In genomic region chr15:96331942-96332853, GRCh38 we compare ENCODE assay signal across 1 cellular context.
A peak's percentile ranks its signal among the peaks of the same experiment; 100 is the strongest.
TF ChIP-seq lines count a peak whose summit lies in the region.

No MANE protein-coding gene starts in this region.

TF ChIP-seq in HCT116, 20 proteins besides CTCF, POLR2A, EP300 and RAD21 (continued from another document):
- TF ChIP-seq EGR1 (IDR thresholded peaks at IDR 0.05; ENCODE audit: low read depth), result no peak
- TF ChIP-seq JUND (IDR thresholded peaks at IDR 0.05), result no peak
- TF ChIP-seq SIN3A (IDR thresholded peaks at IDR 0.05; ENCODE audit: low read depth), result 0 out of 2 replicates have a peak, but pooled peaks have one; percentile 45
- peak; percentile 43 for TF ChIP-seq TCF7L2 (IDR thresholded peaks at IDR 0.05; ENCODE audit: borderline replicate concordance, extremely low read depth, insufficient read depth, insufficient read length)
- no peak for TF ChIP-seq SP1 (IDR thresholded peaks at IDR 0.05; ENCODE audit: low read depth)
- no peak for TF ChIP-seq FOSL1 (IDR thresholded peaks at IDR 0.05; ENCODE audit: low read depth)
- no peak for TF ChIP-seq EZH2phosphoT487 (IDR thresholded peaks at IDR 0.05; ENCODE audit: borderline replicate concordance)
- TF ChIP-seq POLR2AphosphoS5 (IDR thresholded peaks at IDR 0.05; ENCODE audit: low read depth, low read length), result 0 out of 2 replicates have a peak, but pooled peaks have one; percentile 17
- TF ChIP-seq ATF3 (IDR thresholded peaks at IDR 0.05), result no peak
- TF ChIP-seq SRF (IDR thresholded peaks at IDR 0.05; ENCODE audit: low read depth), result no peak
- TF ChIP-seq REST (IDR thresholded peaks at IDR 0.05; ENCODE audit: low read depth), result no peak
- no peak for TF ChIP-seq ELF1 (IDR thresholded peaks at IDR 0.05; ENCODE audit: borderline replicate concordance, low read depth)
